ENCODE assay signal across 8 cellular contexts in genomic region chr12:63842750-63843149, GRCh38. TPM values are rescaled to one million over a fixed set of nuclear protein-coding genes. Genes with fewer than 3 reads are reported as not detected.
DNase-seq lines count a peak whose midpoint lies in the region; ATAC-seq and TF ChIP-seq lines count a peak whose summit lies in the region.
"Not testable (repeated sequence)": the region's sequence is repeated elsewhere in the genome, so short reads cannot be mapped to it uniquely, and the experiment has no call there.

No MANE protein-coding gene starts in this region.

- H3K27ac Mint-ChIP-seq in activated T-helper 1 cell treated with anti-CD3 and anti-CD28 coated beads, Interleukin-12 subunit alpha, Interleukin-12 subunit beta, Interleukin-2, Interleukin-4 antibody, amounts not matched to agents 30 ng/mL and 10 ng/mL and 1 ng/mL, durations not matched to agents 14 hours and 24 hours and 36 hours; chondrocyte (ENCODE audit: unreplicated experiment); natural killer cell treated with Interleukin-12 subunit alpha and Interleukin-12 subunit beta and Interleukin-15 and Interleukin-18, amount 100 ng/mL, for 72 hours: not testable (repeated sequence)

- peaks cover 34% of the 10 kb centered on the region for H3K79me2 ChIP-seq in SK-N-SH (ENCODE audit: insufficient read depth)
- peaks cover 23% of the 10 kb centered on the region for H3K79me2 ChIP-seq in hepatocyte
- peaks cover 28% of the 10 kb centered on the region for H3K79me2 ChIP-seq in smooth muscle cell (ENCODE audit: low read depth)

- H3K4me3 ChIP-seq in SK-N-SH (ENCODE audit: low read depth in 2 of 2, low read length in 1 of 2) (0 out of 4 replicates have a peak overlapping the region, but pooled peaks of 1 of the 2 experiments have one; percentile 82), hepatocyte (peak overlapping the region; percentile 64), vagina (peak overlapping the region in 1 of 2 donors; percentile 74)
- H3K4me3 ChIP-seq in smooth muscle cell, result not testable (repeated sequence)

- not testable (repeated sequence) for TF ChIP-seq EP300 in SK-N-SH (IDR thresholded peaks at IDR 0.05; ENCODE audit: borderline replicate concordance in 1 of 2, low read depth in 1 of 2, low read length in 1 of 2)

- not testable (repeated sequence) for ATAC-seq in natural killer cell treated with Interleukin-12 subunit alpha and Interleukin-12 subunit beta and Interleukin-15 and Interleukin-18, amount 100 ng/mL, for 72 hours

- H3F3A ChIP-seq in SK-N-SH (replicated peaks; ENCODE audit: insufficient read depth) (peaks cover 10% of the 10 kb centered on the region), smooth muscle cell (ENCODE audit: low read depth) (peaks cover 11% of the 10 kb centered on the region)

- H2AFZ ChIP-seq in SK-N-SH (ENCODE audit: low read depth) (0 out of 2 replicates have a peak overlapping the region, but pooled peaks have one; percentile 77), hepatocyte (peak overlapping the region; percentile 93), smooth muscle cell (ENCODE audit: low read depth) (peak overlapping the region; percentile 96)

- not testable (repeated sequence) for TF ChIP-seq RAD21 in SK-N-SH (IDR thresholded peaks at IDR 0.05; ENCODE audit: low read length)

- peak overlapping the region; percentile 93 for H3K9ac ChIP-seq in ES-I3 (ENCODE audit: low read depth, low read length)
- H3K9ac ChIP-seq in SK-N-SH; smooth muscle cell (ENCODE audit: low read depth): not testable (repeated sequence)

- CTCF ChIA-PET in SK-N-SH (lab: Yijun Ruan, JAX), result interaction anchor here (0.9 to 4.5 kb wide), 23 partner anchors 9 to 416 kb away, joined by 3 to 71 read pairs (median 8); no protein-coding TSS in a partner anchor

- peaks cover 11% of the 10 kb centered on the region for H3K4me1 Mint-ChIP-seq in activated T-helper 1 cell treated with anti-CD3 and anti-CD28 coated beads, Interleukin-12 subunit alpha, Interleukin-12 subunit beta, Interleukin-2, Interleukin-4 antibody, amounts not matched to agents 30 ng/mL and 10 ng/mL and 1 ng/mL, durations not matched to agents 14 hours and 24 hours and 36 hours (ENCODE audit: low read depth)
- H3K4me1 Mint-ChIP-seq in chondrocyte (ENCODE audit: low read depth), result peaks cover 25% of the 10 kb centered on the region
- H3K4me1 Mint-ChIP-seq in natural killer cell treated with Interleukin-12 subunit alpha and Interleukin-12 subunit beta and Interleukin-15 and Interleukin-18, amount 100 ng/mL, for 72 hours (ENCODE audit: low read depth in 2 of 2), result not testable (repeated sequence)

- H3K4me3 Mint-ChIP-seq in activated T-helper 1 cell treated with anti-CD3 and anti-CD28 coated beads, Interleukin-12 subunit alpha, Interleukin-12 subunit beta, Interleukin-2, Interleukin-4 antibody, amounts not matched to agents 30 ng/mL and 10 ng/mL and 1 ng/mL, durations not matched to agents 14 hours and 24 hours and 36 hours, result peak overlapping the region; percentile 69
- H3K4me3 Mint-ChIP-seq in chondrocyte (ENCODE audit: unreplicated experiment), result peak overlapping the region; percentile 75
- peak overlapping the region; percentile 63 for H3K4me3 Mint-ChIP-seq in natural killer cell treated with Interleukin-12 subunit alpha and Interleukin-12 subunit beta and Interleukin-15 and Interleukin-18, amount 100 ng/mL, for 72 hours

- not testable (repeated sequence) for H3K9me3 ChIP-seq in ES-I3 (ENCODE audit: control insufficient read depth, insufficient read depth, low read length); SK-N-SH; hepatocyte (ENCODE audit: low read depth); smooth muscle cell (replicated peaks; ENCODE audit: low read depth); vagina

- H4K20me1 ChIP-seq in SK-N-SH (ENCODE audit: insufficient read depth); hepatocyte (ENCODE audit: insufficient read depth, poor library complexity, severe bottlenecking): not testable (repeated sequence)
- H4K20me1 ChIP-seq in smooth muscle cell (ENCODE audit: low read depth), result peaks cover 12% of the 10 kb centered on the region

- not testable (repeated sequence) for TF ChIP-seq CTCF in SK-N-SH (IDR thresholded peaks at IDR 0.05); chondrocyte (IDR thresholded peaks at IDR 0.05); hepatocyte (IDR thresholded peaks at IDR 0.05; ENCODE audit: poor library complexity); smooth muscle cell (IDR thresholded peaks at IDR 0.05; ENCODE audit: borderline replicate concordance, insufficient read depth, poor library complexity, severe bottlenecking); vagina (IDR thresholded peaks at IDR 0.05)

- H3K36me3 ChIP-seq in ES-I3 (ENCODE audit: insufficient read depth, low read length); SK-N-SH (replicated peaks in 1 of 2; ENCODE audit: control insufficient read depth in 1 of 2, insufficient read depth in 2 of 2, low read length in 1 of 2); hepatocyte (replicated peaks; ENCODE audit: insufficient read depth, low read depth); smooth muscle cell (ENCODE audit: low read depth); vagina: not testable (repeated sequence)

- H3K9me3 Mint-ChIP-seq in activated T-helper 1 cell treated with anti-CD3 and anti-CD28 coated beads, Interleukin-12 subunit alpha, Interleukin-12 subunit beta, Interleukin-2, Interleukin-4 antibody, amounts not matched to agents 30 ng/mL and 10 ng/mL and 1 ng/mL, durations not matched to agents 14 hours and 24 hours and 36 hours; chondrocyte (ENCODE audit: low read depth); natural killer cell treated with Interleukin-12 subunit alpha and Interleukin-12 subunit beta and Interleukin-15 and Interleukin-18, amount 100 ng/mL, for 72 hours: not testable (repeated sequence)

- not testable (repeated sequence) for H3K27ac ChIP-seq in SK-N-SH (ENCODE audit: low read depth in 2 of 2, low read length in 1 of 2); hepatocyte; smooth muscle cell (ENCODE audit: low read depth)
- H3K27ac ChIP-seq in vagina, result peak overlapping the region; percentile 94

- POLR2A ChIA-PET in SK-N-SH (lab: Yijun Ruan, JAX), result interaction anchor here (1.8 to 2.4 kb wide), 2 partner anchors 339 to 379 kb away, joined by 12 to 13 read pairs; partner anchors contain the start of gene KICS2

- H3K4me1 ChIP-seq in ES-I3 (ENCODE audit: insufficient read depth, low read length); hepatocyte (ENCODE audit: insufficient read depth): not testable (repeated sequence)
- peaks cover 6 to 12% of the 10 kb centered on the region in 2 experiments; a peak in 2 of 4 replicates for H3K4me1 ChIP-seq in SK-N-SH (ENCODE audit: control insufficient read depth in 1 of 2, insufficient read depth in 2 of 2, low read depth in 1 of 2, low read length in 1 of 2)
- peaks cover 11% of the 10 kb centered on the region for H3K4me1 ChIP-seq in smooth muscle cell (ENCODE audit: low read depth)
- H3K4me1 ChIP-seq in vagina, result peaks cover 13% of the 10 kb centered on the region

- not testable (repeated sequence) for H3K9me2 ChIP-seq in SK-N-SH; hepatocyte (replicated peaks; ENCODE audit: insufficient read depth)

- H3K4me2 ChIP-seq in SK-N-SH (peak overlapping the region; percentile 87; the same call in 1 of the 2 replicates), hepatocyte (peak overlapping the region; percentile 82), smooth muscle cell (peak overlapping the region; percentile 93)

- intact Hi-C loops in activated T-helper 1 cell treated with anti-CD3 and anti-CD28 coated beads, Interleukin-12 subunit alpha, Interleukin-12 subunit beta, Interleukin-2, Interleukin-4 antibody, amounts not matched to agents 30 ng/mL and 10 ng/mL and 1 ng/mL, durations not matched to agents 14 hours and 24 hours and 36 hours (cut with micrococcal nuclease), result loop anchor here (5.0 kb wide), 1 partner anchor 65 kb away; the partner anchor contains the start of gene RXYLT1
- intact Hi-C loops in vagina (cut with DNase I), result loop anchor here (2.0 kb wide), 1 partner anchor 410 kb away; no protein-coding TSS in a partner anchor

- H3K27me3 ChIP-seq in SK-N-SH (ENCODE audit: insufficient read depth); hepatocyte; smooth muscle cell (ENCODE audit: low read depth); vagina: not testable (repeated sequence)

- not testable (repeated sequence) for H3K36me3 Mint-ChIP-seq in activated T-helper 1 cell treated with anti-CD3 and anti-CD28 coated beads, Interleukin-12 subunit alpha, Interleukin-12 subunit beta, Interleukin-2, Interleukin-4 antibody, amounts not matched to agents 30 ng/mL and 10 ng/mL and 1 ng/mL, durations not matched to agents 14 hours and 24 hours and 36 hours (ENCODE audit: low read depth); chondrocyte (ENCODE audit: low read depth); natural killer cell treated with Interleukin-12 subunit alpha and Interleukin-12 subunit beta and Interleukin-15 and Interleukin-18, amount 100 ng/mL, for 72 hours

- not testable (repeated sequence) for DNase-seq in SK-N-SH; activated T-helper 1 cell treated with anti-CD3 and anti-CD28 coated beads, Interleukin-12 subunit alpha, Interleukin-12 subunit beta, Interleukin-2, Interleukin-4 antibody, amounts not matched to agents 30 ng/mL and 10 ng/mL and 1 ng/mL, durations not matched to agents 14 hours and 24 hours and 36 hours (ENCODE audit: low spot score); chondrocyte (ENCODE audit: low spot score); hepatocyte (ENCODE audit: low spot score); natural killer cell treated with Interleukin-12 subunit alpha and Interleukin-12 subunit beta and Interleukin-15 and Interleukin-18, amount 100 ng/mL, for 72 hours (ENCODE audit: low spot score); smooth muscle cell (lab: John Stamatoyannopoulos, UW; ENCODE audit: unreplicated experiment); vagina (ENCODE audit: extremely low spot score in 2 of 2)

- peaks cover 47% of the 10 kb centered on the region for H3K27me3 Mint-ChIP-seq in activated T-helper 1 cell treated with anti-CD3 and anti-CD28 coated beads, Interleukin-12 subunit alpha, Interleukin-12 subunit beta, Interleukin-2, Interleukin-4 antibody, amounts not matched to agents 30 ng/mL and 10 ng/mL and 1 ng/mL, durations not matched to agents 14 hours and 24 hours and 36 hours (ENCODE audit: insufficient read depth)
- H3K27me3 Mint-ChIP-seq in chondrocyte (ENCODE audit: low read depth), result not testable (repeated sequence)
- H3K27me3 Mint-ChIP-seq in natural killer cell treated with Interleukin-12 subunit alpha and Interleukin-12 subunit beta and Interleukin-15 and Interleukin-18, amount 100 ng/mL, for 72 hours, result peaks cover 20 to 25% of the 10 kb centered on the region in 2 donors

- not testable (repeated sequence) for TF ChIP-seq POLR2A in vagina (IDR thresholded peaks at IDR 0.05)

- WGBS in SK-N-SH (ENCODE audit: low lambda C conversion rate), result 98% methylated on average over 17 of the region's 17 CpGs
- WGBS in hepatocyte (ENCODE audit: low lambda C conversion rate, missing lambda C conversion rate), result 96% methylated on average over 17 of the region's 17 CpGs
- WGBS in smooth muscle cell (ENCODE audit: low lambda C conversion rate), result 96% methylated on average over 17 of the region's 17 CpGs

RNA-seq across cellular contexts. Expression of gene SRGAP1, which starts 1.8 kb away (rescaled TPM):
- polyA plus RNA-seq in SK-N-SH (2012; rRNA removed) (2.6 and 3.1 TPM in 2 replicates), hepatocyte (9.2 and 12.3 TPM in 2 replicates), smooth muscle cell (4.0 and 9.7 TPM in 2 replicates)
- polyA plus RNA-seq in SK-N-SH (2012; cell fraction: cytosol; rRNA removed), result 1.6 and 2.0 TPM in 2 replicates
- polyA plus RNA-seq in SK-N-SH (2012; cell fraction: nucleus; rRNA removed), result 7.1 and 9.3 TPM in 2 replicates
- 0.03 and 0.05 TPM in 2 replicates for total RNA-seq in activated T-helper 1 cell treated with anti-CD3 and anti-CD28 coated beads, Interleukin-12 subunit alpha, Interleukin-12 subunit beta, Interleukin-2, Interleukin-4 antibody, amounts not matched to agents 30 ng/mL and 10 ng/mL and 1 ng/mL, durations not matched to agents 14 hours and 24 hours and 36 hours
- total RNA-seq in chondrocyte (13.0 to 14.7 TPM (median 13.2 TPM) in 3 replicates), hepatocyte (10.8 and 18.9 TPM in 2 replicates), smooth muscle cell (5.9 and 6.1 TPM in 2 replicates), vagina (7.4 TPM)
- total RNA-seq in natural killer cell treated with Interleukin-12 subunit alpha and Interleukin-12 subunit beta and Interleukin-15 and Interleukin-18, amount 100 ng/mL, for 72 hours, result 1 to 10 TPM in 1 of 2 donors, under 1 TPM in 1; 0.19 to 1.0 TPM
